Comparison of ENCODE assay signal across 9 cellular contexts in the genomic region with DNA sequence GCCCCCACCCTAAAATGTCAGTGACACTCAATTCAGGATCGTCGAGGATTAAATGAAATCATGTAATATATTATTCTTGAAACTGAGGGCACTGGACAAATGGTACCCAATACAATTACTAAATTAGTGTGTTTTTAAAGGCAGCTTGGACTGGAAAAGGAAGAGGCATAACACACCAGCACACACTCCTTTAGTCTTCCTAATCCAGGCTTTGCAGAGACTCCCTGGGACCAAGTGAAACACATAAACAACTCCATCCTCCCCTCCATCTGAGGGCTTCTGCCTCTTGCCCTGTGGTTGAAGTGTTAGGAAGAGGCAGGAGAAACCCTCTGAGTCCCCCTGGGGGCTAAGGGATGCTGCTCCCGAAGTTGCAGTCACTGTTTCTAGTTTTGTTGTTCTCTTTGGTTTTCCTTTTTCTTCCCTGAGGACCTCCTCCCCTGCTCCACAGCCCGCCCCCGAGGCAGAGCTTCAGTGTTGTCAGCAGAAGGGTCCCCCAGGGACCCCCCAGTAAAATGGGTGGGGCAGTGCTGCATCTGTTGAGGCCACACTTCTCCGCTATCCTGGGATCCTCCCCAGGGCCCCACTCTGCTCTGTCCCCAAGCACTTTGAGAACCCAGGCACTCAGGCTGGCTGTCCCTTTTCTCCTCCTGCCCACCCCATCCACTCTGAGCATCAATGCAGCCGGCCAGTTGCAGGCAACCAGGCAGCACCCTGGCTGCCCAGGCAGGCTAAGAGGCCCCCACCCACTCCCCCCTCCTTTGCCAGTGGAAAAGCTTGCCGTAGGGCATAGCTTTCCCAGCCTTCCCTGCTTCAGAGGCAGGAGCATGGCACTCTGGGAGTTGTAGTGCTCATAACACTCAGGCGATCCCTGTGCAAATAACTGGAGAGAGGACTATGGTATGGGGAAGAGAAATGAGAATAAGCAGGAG. TPM values are rescaled to one million over a fixed set of nuclear protein-coding genes. Genes with fewer than 3 reads are reported as not detected.
A peak's percentile ranks its signal among the peaks of the same experiment; 100 is the strongest.
DNase-seq lines count a peak whose midpoint lies in the region; ATAC-seq and TF ChIP-seq lines count a peak whose summit lies in the region.
"Had no signal": no experiment of that assay in that cellular context is flagged by ENCODE, and none has a peak within 500 bp of the region (broad histone marks: within the 10 kb centered on the region; RNA-seq: fewer than 3 reads in every experiment).

No MANE protein-coding gene starts in this region.

- no peak for TF ChIP-seq CTCF in stomach (IDR thresholded peaks at IDR 0.05)

- no peaks in the 10 kb centered on the region for H3K9me3 ChIP-seq in stomach

- ATAC-seq in HG03097 (IDR thresholded peaks at IDR 0.05; ENCODE audit: low FRiP score, unreplicated experiment) = no peak
- no peak for ATAC-seq in HG03342 (IDR thresholded peaks at IDR 0.05; ENCODE audit: unreplicated experiment)

- WGBS in stomach, 5 donors = 37 to 43% (median 39%) methylated on average over 9 of the region's 9 CpGs

- peak overlapping the region in 2 of 4 donors; percentile 17 to 31 for H3K4me3 ChIP-seq in stomach

- in situ Hi-C loops in ACHN (cut with HindIII; ENCODE audit: low pct_ligation_motif_present, low pct_unique_long_range_greater_than_20kb, low sequenced_read_pairs) = no loop called here

- H3K27me3 ChIP-seq in stomach = no peaks in the 10 kb centered on the region

- H3K4me1 ChIP-seq in stomach = peaks cover 21 to 51% (median 38%) of the 10 kb centered on the region in 4 donors

- H3K36me3 ChIP-seq in stomach = peaks cover 4 to 40% (median 40%) of the 10 kb centered on the region in 4 donors

- H3K27ac ChIP-seq in stomach = peak overlapping the region; percentile 30 to 50 (median 37)

- TF ChIP-seq POLR2A in stomach (IDR thresholded peaks at IDR 0.05) = no peak

- intact Hi-C loops in stomach (cut with DNase I; ENCODE audit: low total_unique reads) = no loop called here

- DNase-seq in DMS153 treated with DMSO at 0.1 percent for 48 hours (lab: John Stamatoyannopoulos, UW; ENCODE audit: unreplicated experiment) (peak; percentile 61), NCI-H187 treated with DMSO at 0.1 percent for 48 hours (lab: John Stamatoyannopoulos, UW) (peak; percentile 32), brain pericyte (ENCODE audit: low read depth, low spot score) (peak; percentile 38), iPS-NIHi11 (ENCODE audit: low spot score) (peak; percentile 67), stomach (peak; percentile 64), ACHN (no peak)

- TF ChIP-seq EP300 in stomach (IDR thresholded peaks at IDR 0.05) = no peak

RNA-seq across cellular contexts. Expression of a gene that starts 5.9 kb away (rescaled TPM):
- total RNA-seq in stomach = 10 to 100 TPM; 20.7 to 90.6 (median 57.8) TPM
- polyA plus RNA-seq in stomach = 10 to 100 TPM in 2 of 3 donors, 1 to 10 TPM in 1; 5.5 to 16.8 (median 14.8) TPM

RNA-seq across cellular contexts. Expression of a gene that starts 6.0 kb away (rescaled TPM):
- 10 to 100 TPM; 17.0 to 59.1 (median 37.3) TPM for total RNA-seq in stomach
- polyA plus RNA-seq in stomach = 10 to 100 TPM; 61.1 to 82.3 (median 78.7) TPM

RNA-seq across cellular contexts. Expression of a gene that starts 25.4 kb away (rescaled TPM):
- total RNA-seq in stomach = under 1 TPM in 1 of 5 donors, not detected in 4; 0.18 TPM
- under 1 TPM in 2 of 3 donors, not detected in 1; 0.15 to 0.19 TPM for polyA plus RNA-seq in stomach
- total RNA-seq: epithelial cell of proximal tubule had no signal
